Comparison of ENCODE assay signal across 20 cellular contexts in genomic region chr9:107841078-107841477, GRCh38.
"Had no signal": no experiment of that assay in that cellular context is flagged by ENCODE, and none has a peak within 500 bp of the region (broad histone marks: within the 10 kb centered on the region; RNA-seq: fewer than 3 reads in every experiment).

No MANE protein-coding gene starts in this region.

- H3K4me2 ChIP-seq: smooth muscle cell had no signal

- H3K36me3 ChIP-seq: ascending aorta, breast epithelium, gastrocnemius medialis, heart left ventricle, left ventricle myocardium inferior, right lobe of liver, stomach, upper lobe of left lung had no signal

- DNase-seq: activated CD4-positive, alpha-beta memory T cell treated with anti-CD3 and anti-CD28 coated beads, Interleukin-2, amount 10 ng/mL, durations not matched to agents 7 days and 5 days; activated CD4-positive, alpha-beta T cell treated with anti-CD3 and anti-CD28 coated beads for 48 hours; activated naive CD4-positive, alpha-beta T cell treated with Interleukin-2 at 50 U/mL for 16 hours; activated T-cell treated with anti-CD3 and anti-CD28 coated beads, Interleukin-2, amount 50 U/mL, for 24 hours; erythroblast; gastrocnemius medialis; heart left ventricle; left ventricle myocardium inferior; mammary epithelial cell; psoas muscle; right lobe of liver; stimulated activated CD4-positive, alpha-beta T cell treated with anti-CD3 and anti-CD28 coated beads, Interleukin-4, amount 100 ng/mL, for 1 hour; stomach; upper lobe of left lung had no signal

- H3K9me3 ChIP-seq: ascending aorta, breast epithelium, gastrocnemius medialis, heart left ventricle, left ventricle myocardium inferior, psoas muscle, right lobe of liver, stomach, upper lobe of left lung had no signal

- H3K27me3 ChIP-seq: ascending aorta, breast epithelium, gastrocnemius medialis, heart left ventricle, right lobe of liver, stomach, upper lobe of left lung had no signal

- ATAC-seq: gastrocnemius medialis, heart left ventricle, psoas muscle, WTC11 had no signal

- H3K4me3 ChIP-seq: ascending aorta, breast epithelium, coronary artery, gastrocnemius medialis, heart left ventricle, left ventricle myocardium inferior, psoas muscle, right lobe of liver, smooth muscle cell, stomach, upper lobe of left lung had no signal

- H3K27ac ChIP-seq: ascending aorta, breast epithelium, coronary artery, gastrocnemius medialis, heart left ventricle, left ventricle myocardium inferior, psoas muscle, right lobe of liver, stomach, upper lobe of left lung had no signal

- H3K4me1 ChIP-seq: ascending aorta, breast epithelium, gastrocnemius medialis, left ventricle myocardium inferior, psoas muscle, stomach, upper lobe of left lung had no signal

- FAIRE-seq: endometrium had no signal
